23 cellular contexts compared by ENCODE assay signal in genomic region chr1:178593526-178593925, GRCh38.
DNase-seq lines count a peak whose midpoint lies in the region; ATAC-seq and TF ChIP-seq lines count a peak whose summit lies in the region.
"Had no signal": no experiment of that assay in that cellular context is flagged by ENCODE, and none has a peak within 500 bp of the region (broad histone marks: within the 10 kb centered on the region; RNA-seq: fewer than 3 reads in every experiment).

No MANE protein-coding gene starts in this region.

- no peak for TF ChIP-seq CTCF in SK-N-SH (IDR thresholded peaks at IDR 0.05)

- TF ChIP-seq EP300 in SK-N-SH (IDR thresholded peaks at IDR 0.05; ENCODE audit: borderline replicate concordance in 1 of 2, low read depth in 1 of 2, low read length in 1 of 2): no peak

- H3K36me3 ChIP-seq in SK-N-SH (replicated peaks in 1 of 2; ENCODE audit: control insufficient read depth in 1 of 2, insufficient read depth in 2 of 2, low read length in 1 of 2) (no peaks in the 10 kb centered on the region), adipocyte (ENCODE audit: control insufficient read depth, insufficient read depth, low read length, severe bottlenecking) (no peaks in the 10 kb centered on the region)
- H3K36me3 ChIP-seq: HAP-1, MG63 had no signal

- no peaks in the 10 kb centered on the region for H3K79me2 ChIP-seq in SK-N-SH (ENCODE audit: insufficient read depth)

- peaks cover 32% of the 10 kb centered on the region for H3K36me3 Mint-ChIP-seq in memory B cell
- H3K36me3 Mint-ChIP-seq: CD14-positive monocyte had no signal

- H3K9ac ChIP-seq in SK-N-SH (no peak overlapping the region), adipocyte (ENCODE audit: low read length) (peak overlapping the region; percentile 2)
- H3K9ac ChIP-seq: GM23248 had no signal

- H3K27me3 ChIP-seq in SK-N-SH (ENCODE audit: insufficient read depth) (no peaks in the 10 kb centered on the region), adipocyte (replicated peaks; ENCODE audit: control insufficient read depth, insufficient read depth, low read length) (no peaks in the 10 kb centered on the region)
- H3K27me3 ChIP-seq: MG63 had no signal

- CTCF ChIA-PET in SK-N-SH (lab: Yijun Ruan, JAX): interaction anchor here (1.5 kb wide), 1 partner anchor 50 kb away, joined by 4 read pairs; no protein-coding TSS in a partner anchor

- H3K9me3 ChIP-seq in SK-N-SH: no peaks in the 10 kb centered on the region
- H3K9me3 ChIP-seq in adipocyte (ENCODE audit: control insufficient read depth, low read length): peaks cover 4% of the 10 kb centered on the region
- H3K9me3 ChIP-seq: Caco-2, HAP-1 had no signal

- H4K20me1 ChIP-seq in SK-N-SH (ENCODE audit: insufficient read depth): no peaks in the 10 kb centered on the region

- intact Hi-C loops in sciatic nerve (cut with DNase I) (no loop called here), left colon (cut with DNase I, micrococcal nuclease) (no loop called here)

- POLR2A ChIA-PET in SK-N-SH (lab: Yijun Ruan, JAX): no interaction called here

- peaks cover 6% of the 10 kb centered on the region for H3K9me3 Mint-ChIP-seq in memory B cell

- no peak overlapping the region for H2AFZ ChIP-seq in SK-N-SH (ENCODE audit: low read depth)
- H2AFZ ChIP-seq: GM23248 had no signal

- no peak overlapping the region for H3K4me3 Mint-ChIP-seq in memory B cell
- H3K4me3 Mint-ChIP-seq: CD14-positive monocyte had no signal

- ATAC-seq in SK-N-SH treated with all-trans-retinoic acid at 6 μM for 48 hours: peak; percentile 18; the same call in 2 of the 3 replicates
- ATAC-seq in memory B cell (ENCODE audit: low read depth): no peak
- peak; percentile 34 for ATAC-seq in sciatic nerve
- ATAC-seq in GM19023 (IDR thresholded peaks at IDR 0.05; ENCODE audit: unreplicated experiment): no peak
- no peak for ATAC-seq in left colon

- no peaks in the 10 kb centered on the region for H3K4me1 ChIP-seq in SK-N-SH (ENCODE audit: control insufficient read depth in 1 of 2, insufficient read depth in 2 of 2, low read depth in 1 of 2, low read length in 1 of 2)
- peaks cover 15% of the 10 kb centered on the region for H3K4me1 ChIP-seq in adipocyte (ENCODE audit: control insufficient read depth, insufficient read depth, low read length)
- H3K4me1 ChIP-seq: Caco-2 had no signal

- TF ChIP-seq RAD21 in SK-N-SH (IDR thresholded peaks at IDR 0.05; ENCODE audit: low read length): no peak

- H3K27ac Mint-ChIP-seq in memory B cell: peak overlapping the region; percentile 72
- H3K27ac Mint-ChIP-seq: CD14-positive monocyte had no signal

- H3K4me1 Mint-ChIP-seq in memory B cell: peaks cover 61% of the 10 kb centered on the region

- no peaks in the 10 kb centered on the region for H3K27me3 Mint-ChIP-seq in memory B cell
- H3K27me3 Mint-ChIP-seq: IgD-negative memory B cell had no signal

- no peaks in the 10 kb centered on the region for H3F3A ChIP-seq in SK-N-SH (replicated peaks; ENCODE audit: insufficient read depth)

- peak overlapping the region in 1 of 2 experiments; percentile 23; a peak in 1 of 4 replicates for H3K27ac ChIP-seq in SK-N-SH (ENCODE audit: low read depth in 2 of 2, low read length in 1 of 2)
- H3K27ac ChIP-seq: 22Rv1, GM23248 had no signal

- no peaks in the 10 kb centered on the region for H3K9me2 ChIP-seq in SK-N-SH

- no peak for DNase-seq in SK-N-SH
- DNase-seq in adipocyte (ENCODE audit: low read depth): no peak
- no peak for DNase-seq in memory B cell (ENCODE audit: low spot score in 2 of 2)
- DNase-seq in sciatic nerve (ENCODE audit: low spot score): no peak
- DNase-seq in activated CD4-positive, alpha-beta T cell treated with anti-CD3 and anti-CD28 coated beads for 4 hours: no peak
- DNase-seq in left colon: no peak
- DNase-seq: AML-193, Caco-2, GM23248, Kasumi-1, MG63, NCI-H1048, NCI-H1436, NCI-H2029 treated with DMSO at 0.1 percent for 48 hours, NCI-H2171 treated with DMSO at 0.1 percent for 48 hours, NCI-H446 treated with DMSO at 0.1 percent for 48 hours, SHP77 treated with DMSO at 0.1 percent for 48 hours had no signal

- H3K4me2 ChIP-seq in SK-N-SH: no peak overlapping the region

- H3K4me3 ChIP-seq in SK-N-SH (ENCODE audit: low read depth in 2 of 2, low read length in 1 of 2) (no peak overlapping the region), adipocyte (ENCODE audit: low read length) (no peak overlapping the region)
- H3K4me3 ChIP-seq: GM23248, HAP-1, MG63 had no signal

TF ChIP-seq in SK-N-SH treated with all-trans-retinoic acid at 6 μM for 48 hours, 23 proteins besides CTCF, POLR2A, EP300 and RAD21:
- TF ChIP-seq BACH2 (CRISPR knock-in tag; IDR thresholded peaks at IDR 0.05; ENCODE audit: borderline replicate concordance): no peak
- TF ChIP-seq OSR1 (CRISPR knock-in tag; IDR thresholded peaks at IDR 0.05): no peak
- TF ChIP-seq ZNF565 (CRISPR knock-in tag; conservative IDR thresholded peaks at IDR 0.05; ENCODE audit: low read depth): no peak
- TF ChIP-seq TOX (CRISPR knock-in tag; IDR thresholded peaks at IDR 0.05; ENCODE audit: borderline replicate concordance): no peak
- TF ChIP-seq ARNTL (CRISPR knock-in tag; IDR thresholded peaks at IDR 0.05; ENCODE audit: borderline replicate concordance, low read depth): no peak
- TF ChIP-seq CSDC2 (CRISPR knock-in tag; IDR thresholded peaks at IDR 0.05): no peak
- TF ChIP-seq ZC3H10 (CRISPR knock-in tag; IDR thresholded peaks at IDR 0.05): no peak
TF ChIP-seq in SK-N-SH treated with all-trans-retinoic acid at 6 μM for 48 hours: peak in this region for 0.

TF ChIP-seq in SK-N-SH, 30 proteins besides CTCF, POLR2A, EP300 and RAD21:
- no peak for TF ChIP-seq ELF1 (IDR thresholded peaks at IDR 0.05)
- TF ChIP-seq GATA2 (CRISPR knock-in tag; IDR thresholded peaks at IDR 0.05): no peak
- TF ChIP-seq RCOR1 (IDR thresholded peaks at IDR 0.05; ENCODE audit: low read length): no peak
- no peak for TF ChIP-seq SIN3A (IDR thresholded peaks at IDR 0.05; ENCODE audit: borderline replicate concordance, low read depth, low read length)

Comparison
In these comparisons a context has a peak if more than half of its experiments do, and no peak if none do; other contexts are left out.
1. ATAC-seq: peak in SK-N-SH treated with all-trans-retinoic acid at 6 μM for 48 hours (single experiment) and sciatic nerve (single experiment); none in memory B cell (single experiment), GM19023 (single experiment) and left colon (single experiment).